In genomic region chr7:38744746-38745145, GRCh38 we compare ENCODE assay signal across 15 cellular contexts.
DNase-seq lines count a peak whose midpoint lies in the region; ATAC-seq, FAIRE-seq and TF ChIP-seq lines count a peak whose summit lies in the region.
"Had no signal": no experiment of that assay in that cellular context is flagged by ENCODE, and none has a peak within 500 bp of the region (broad histone marks: within the 10 kb centered on the region; RNA-seq: fewer than 3 reads in every experiment).

No MANE protein-coding gene starts in this region.

- no peak for FAIRE-seq in GM19239 (lab: Jason Lieb, UNC)
- FAIRE-seq: H1 had no signal

- no peak overlapping the region for H3K4me3 ChIP-seq in fibroblast of the aortic adventitia (ENCODE audit: low read depth, low read length)
- H3K4me3 ChIP-seq: coronary artery, left ventricle myocardium inferior had no signal

- no peak for TF ChIP-seq CTCF in fibroblast of the aortic adventitia (IDR thresholded peaks at IDR 0.05; ENCODE audit: insufficient read depth, low read length)

- no peak for ATAC-seq in GM18868 (IDR thresholded peaks at IDR 0.05; ENCODE audit: unreplicated experiment)
- no peak for ATAC-seq in GM21737 (IDR thresholded peaks at IDR 0.05; ENCODE audit: unreplicated experiment)
- ATAC-seq in GM21825 (IDR thresholded peaks at IDR 0.05; ENCODE audit: unreplicated experiment): no peak

- peak; percentile 4 for DNase-seq in stimulated activated CD4-positive, alpha-beta T cell treated with anti-CD3 and anti-CD28 coated beads, Interleukin-1b, Interleukin-23, amount 100 ng/mL, for 48 hours
- no peak for DNase-seq in stimulated activated CD4-positive, alpha-beta T cell treated with anti-CD3 and anti-CD28 coated beads, Interleukin-4, amount 100 ng/mL, for 4 hours
- peak; percentile 38 for DNase-seq in RPMI7951 (ENCODE audit: low read depth)
- peak; percentile 68 for DNase-seq in fibroblast of the aortic adventitia (ENCODE audit: low read depth)
- DNase-seq in GM19239 (ENCODE audit: insufficient read length, low spot score): no peak
- DNase-seq: C1 segment of cervical spinal cord; left ventricle myocardium inferior; NCI-H1694; NCI-H774; stimulated activated CD4-positive, alpha-beta T cell treated with anti-CD3 and anti-CD28 coated beads, Interleukin-15, amount 100 ng/mL, for 24 hours had no signal

Comparison
In these comparisons a context has a peak if more than half of its experiments do, and no peak if none do; other contexts are left out.
1. DNase-seq: peak in stimulated activated CD4-positive, alpha-beta T cell treated with anti-CD3 and anti-CD28 coated beads, Interleukin-1b, Interleukin-23, amount 100 ng/mL, for 48 hours (single experiment), RPMI7951 (single experiment) and fibroblast of the aortic adventitia (single experiment); none in stimulated activated CD4-positive, alpha-beta T cell treated with anti-CD3 and anti-CD28 coated beads, Interleukin-4, amount 100 ng/mL, for 4 hours (0 of 2) and GM19239 (single experiment).